18 cellular contexts compared by ENCODE assay signal in genomic region chr17:79174193-79174765, GRCh38.
A peak's percentile ranks its signal among the peaks of the same experiment; 100 is the strongest.
DNase-seq lines count a peak whose midpoint lies in the region; ATAC-seq, FAIRE-seq and TF ChIP-seq lines count a peak whose summit lies in the region.
"Had no signal": no experiment of that assay in that cellular context is flagged by ENCODE, and none has a peak within 500 bp of the region (broad histone marks: within the 10 kb centered on the region; RNA-seq: fewer than 3 reads in every experiment).

No MANE protein-coding gene starts in this region.

- no peaks in the 10 kb centered on the region for H3K4me1 Mint-ChIP-seq in Caco-2 (ENCODE audit: low read depth, unreplicated experiment)
- H3K4me1 Mint-ChIP-seq: CD4-positive, CD25-positive, alpha-beta regulatory T cell had no signal

- intact Hi-C loops in HepG2 (cut with micrococcal nuclease; ENCODE audit: unreplicated experiment) (no loop called here), right lobe of liver (cut with DNase I) (no loop called here), Caco-2 (cut with micrococcal nuclease; ENCODE audit: unreplicated experiment) (no loop called here)

- ATAC-seq in HepG2 = no peak
- no peak for ATAC-seq in right lobe of liver

- peak overlapping the region; percentile 55 for H3K4ac ChIP-seq in neuronal stem cell (ENCODE audit: low read length)

- no peak overlapping the region for H2BK120ac ChIP-seq in neuronal stem cell (ENCODE audit: low read depth, low read length)

- in situ Hi-C loops in HepG2 (cut with HindIII; ENCODE audit: extremely low pct_ligation_motif_present, low pct_unique_long_range_greater_than_20kb) = no loop called here
- in situ Hi-C loops in G401 (cut with HindIII; ENCODE audit: low sequenced_read_pairs) = no loop called here

- no peak for DNase-seq in HepG2 (ENCODE audit: low spot score)
- DNase-seq in right lobe of liver = no peak
- DNase-seq in bronchial epithelial cell (ENCODE audit: low read depth) = no peak
- DNase-seq in neuronal stem cell (ENCODE audit: low spot score) = no peak
- no peak for DNase-seq in G401 (ENCODE audit: low spot score)
- no peak for DNase-seq in Caco-2
- DNase-seq in NCI-H2227 (lab: John Stamatoyannopoulos, UW; ENCODE audit: unreplicated experiment) = no peak
- DNase-seq: 8988T; AML-193; Calu3; CD4-positive, CD25-positive, alpha-beta regulatory T cell; DMS 273 treated with DMSO at 0.1 percent for 48 hours; KG1 had no signal

- CTCF ChIA-PET in HepG2 (lab: Yijun Ruan, JAX; ENCODE audit: low intra/inter-chr PET ratio, low total read pairs) = no interaction called here
- CTCF ChIA-PET in Caco-2 (lab: Charles Lee) = no interaction called here

- H3K9me3 ChIP-seq in HepG2 (ENCODE audit: low read length) (no peaks in the 10 kb centered on the region), right lobe of liver (no peaks in the 10 kb centered on the region), neuronal stem cell (replicated peaks in 1 of 2; ENCODE audit: control insufficient read depth in 2 of 2, insufficient read depth in 1 of 2, low read depth in 1 of 2, low read length in 2 of 2) (peaks cover 0 to 9% of the 10 kb centered on the region in 2 donors), Caco-2 (no peaks in the 10 kb centered on the region)
- H3K9me3 ChIP-seq: BLaER1 treated with 17β-estradiol and CSF1 and Interleukin-3, amounts not matched to agents 10 nM and 100 nM had no signal

- BruUV-seq in HepG2 (replicated peaks; lab: Mats Ljungman, UMichigan) (no TSS peak), Caco-2 (replicated peaks; lab: Mats Ljungman, UMichigan) (no TSS peak)

- H2AK5ac ChIP-seq in neuronal stem cell (ENCODE audit: low read depth, low read length) = peak overlapping the region; percentile 70

- H4K8ac ChIP-seq in neuronal stem cell (ENCODE audit: low read depth, low read length) = peak overlapping the region; percentile 29

- H3K23ac ChIP-seq in neuronal stem cell (ENCODE audit: low read depth, low read length, poor library complexity) = peak overlapping the region; percentile 96

- no peaks in the 10 kb centered on the region for H3K79me1 ChIP-seq in neuronal stem cell (ENCODE audit: low read depth, low read length)

- POLR2A ChIA-PET in HepG2 (lab: Yijun Ruan, JAX) (no interaction called here), Caco-2 (lab: Charles Lee) (no interaction called here)

- H3K27ac ChIP-seq in HepG2 (ENCODE audit: extremely low read length, insufficient read depth, low read length) = no peak overlapping the region
- H3K27ac ChIP-seq in right lobe of liver = no peak overlapping the region
- no peak overlapping the region for H3K27ac ChIP-seq in neuronal stem cell (replicated peaks; ENCODE audit: low read length)
- H3K27ac ChIP-seq: BLaER1 treated with 17β-estradiol and CSF1 and Interleukin-3, amounts not matched to agents 10 nM and 100 nM had no signal

- FAIRE-seq in HepG2 (lab: Jason Lieb, UNC) (no peak), bronchial epithelial cell (lab: Jason Lieb, UNC) (peak; percentile 83)
- FAIRE-seq: G401.6, GM18507, H54 had no signal

- TF ChIP-seq EP300 in HepG2 (IDR thresholded peaks at IDR 0.05; ENCODE audit: low read depth in 2 of 2, low read length in 2 of 2) = no peak
- no peak for TF ChIP-seq EP300 in HepG2 (CRISPR knock-in tag; IDR thresholded peaks at IDR 0.05; ENCODE audit: borderline replicate concordance)

- no peaks in the 10 kb centered on the region for H3K36me3 Mint-ChIP-seq in Caco-2 (ENCODE audit: insufficient read depth, unreplicated experiment)
- H3K36me3 Mint-ChIP-seq: CD4-positive, CD25-positive, alpha-beta regulatory T cell; IgD-negative memory B cell had no signal

- H3K9ac ChIP-seq in HepG2 (ENCODE audit: insufficient read depth, low read depth, low read length) (no peak overlapping the region), neuronal stem cell (ENCODE audit: low read depth, low read length, poor library complexity) (peak overlapping the region; percentile 81)
- H3K9ac ChIP-seq: BLaER1 treated with 17β-estradiol and CSF1 and Interleukin-3, amounts not matched to agents 10 nM and 100 nM had no signal

- H2BK12ac ChIP-seq in neuronal stem cell (ENCODE audit: low read length) = no peak overlapping the region

- TF ChIP-seq POLR2A in HepG2 (IDR thresholded peaks at IDR 0.05; ENCODE audit: insufficient read depth in 1 of 2, low read depth in 2 of 2, low read length in 2 of 2) (no peak), right lobe of liver (IDR thresholded peaks at IDR 0.05) (no peak)

- H3K27me3 ChIP-seq in HepG2 (ENCODE audit: control insufficient read depth in 1 of 2, insufficient read depth in 2 of 2, low read length in 2 of 2) = peaks cover 37 to 90% of the 10 kb centered on the region in 2 experiments
- H3K27me3 ChIP-seq in right lobe of liver = no peaks in the 10 kb centered on the region
- no peaks in the 10 kb centered on the region for H3K27me3 ChIP-seq in bronchial epithelial cell (ENCODE audit: control insufficient read depth, insufficient read depth, low read length)
- H3K27me3 ChIP-seq in neuronal stem cell (ENCODE audit: control insufficient read depth in 3 of 3, insufficient read depth in 3 of 3, low read depth in 1 of 3, low read length in 3 of 3) = peaks cover 0 to 65% (median 3%) of the 10 kb centered on the region in 3 experiments
- H3K27me3 ChIP-seq in Caco-2 (replicated peaks; ENCODE audit: control insufficient read depth, insufficient read depth, low read length) = peaks cover 4% of the 10 kb centered on the region

- H3K18ac ChIP-seq in neuronal stem cell (ENCODE audit: low read length) = peak overlapping the region; percentile 65

- H2BK5ac ChIP-seq in neuronal stem cell (ENCODE audit: low read length) = no peak overlapping the region

- H4K91ac ChIP-seq in neuronal stem cell (ENCODE audit: low read depth, low read length, poor library complexity) = peak overlapping the region; percentile 100

- H3K27me3 Mint-ChIP-seq in Caco-2 (ENCODE audit: insufficient read depth, unreplicated experiment) = peaks cover 26% of the 10 kb centered on the region

- no peak overlapping the region for H3K27ac Mint-ChIP-seq in Caco-2 (ENCODE audit: unreplicated experiment)
- H3K27ac Mint-ChIP-seq: CD4-positive, CD25-positive, alpha-beta regulatory T cell; IgD-negative memory B cell had no signal

- H2AFZ ChIP-seq in HepG2 (ENCODE audit: low read length) (no peak overlapping the region), neuronal stem cell (ENCODE audit: low read length) (no peak overlapping the region)

- no peaks in the 10 kb centered on the region for H3K79me2 ChIP-seq in HepG2 (ENCODE audit: insufficient read depth, low read length)

- H3K14ac ChIP-seq in neuronal stem cell (ENCODE audit: low read length) = peak overlapping the region; percentile 63

- H4K20me1 ChIP-seq in HepG2 (ENCODE audit: insufficient read depth, low read length) = peaks cover 9% of the 10 kb centered on the region; the same call in 1 of the 2 replicates

- TF ChIP-seq CTCF in HepG2 (CRISPR knock-in tag; IDR thresholded peaks at IDR 0.05) (no peak), right lobe of liver (IDR thresholded peaks at IDR 0.05) (no peak), bronchial epithelial cell (IDR thresholded peaks at IDR 0.05; ENCODE audit: insufficient read depth, low read length, severe bottlenecking) (no peak), Caco-2 (IDR thresholded peaks at IDR 0.05; ENCODE audit: insufficient read depth in 1 of 2, low read depth in 1 of 2, low read length in 1 of 2, severe bottlenecking in 1 of 2, unreplicated experiment in 1 of 2) (no peak)

- no peak overlapping the region for H3K4me3 Mint-ChIP-seq in Caco-2 (ENCODE audit: unreplicated experiment)
- H3K4me3 Mint-ChIP-seq: CD4-positive, CD25-positive, alpha-beta regulatory T cell had no signal

- H3K4me1 ChIP-seq in HepG2 (ENCODE audit: insufficient read depth, low read length) (no peaks in the 10 kb centered on the region), right lobe of liver (no peaks in the 10 kb centered on the region), neuronal stem cell (ENCODE audit: control insufficient read depth in 2 of 2, insufficient read depth in 1 of 2, low read depth in 1 of 2, low read length in 2 of 2) (peaks cover 0 to 11% of the 10 kb centered on the region in 2 donors), Caco-2 (no peaks in the 10 kb centered on the region)

- H3K36me3 ChIP-seq in HepG2 (replicated peaks in 1 of 2; ENCODE audit: control insufficient read depth in 1 of 2, insufficient read depth in 2 of 2, low read length in 2 of 2) = no peaks in the 10 kb centered on the region
- H3K36me3 ChIP-seq in right lobe of liver = no peaks in the 10 kb centered on the region
- H3K36me3 ChIP-seq in bronchial epithelial cell (ENCODE audit: control insufficient read depth, insufficient read depth, low read length) = no peaks in the 10 kb centered on the region
- H3K36me3 ChIP-seq in neuronal stem cell (replicated peaks in 1 of 2; ENCODE audit: control insufficient read depth in 2 of 2, insufficient read depth in 2 of 2, low read length in 2 of 2) = peaks cover 0 to 6% of the 10 kb centered on the region in 2 donors
- no peaks in the 10 kb centered on the region for H3K36me3 ChIP-seq in Caco-2 (ENCODE audit: control insufficient read depth, insufficient read depth, low read length)
- H3K36me3 ChIP-seq: BLaER1 treated with 17β-estradiol and CSF1 and Interleukin-3, amounts not matched to agents 10 nM and 100 nM had no signal

- H3K4me3 ChIP-seq in HepG2 (replicated peaks in 1 of 3; ENCODE audit: insufficient read depth in 1 of 3, low read depth in 2 of 3, low read length in 3 of 3) = no peak overlapping the region
- H3K4me3 ChIP-seq in right lobe of liver = no peak overlapping the region
- no peak overlapping the region for H3K4me3 ChIP-seq in bronchial epithelial cell (ENCODE audit: low read depth, low read length)
- H3K4me3 ChIP-seq in neuronal stem cell (ENCODE audit: low read length in 2 of 2) = peak overlapping the region in 1 of 2 donors; percentile 72
- H3K4me3 ChIP-seq in Caco-2 (ENCODE audit: low read depth, low read length) = no peak overlapping the region
- H3K4me3 ChIP-seq: BLaER1 treated with 17β-estradiol and CSF1 and Interleukin-3, amounts not matched to agents 10 nM and 100 nM had no signal

- 35% methylated on average over 10 of the region's 10 CpGs for WGBS in HepG2 (ENCODE audit: low lambda C conversion rate)
- 82% methylated on average over 6 of the region's 10 CpGs for WGBS in right lobe of liver (ENCODE audit: insufficient coverage, low coverage, low lambda C conversion rate, missing lambda C conversion rate)
- WGBS in neuronal stem cell (ENCODE audit: extremely low coverage in 2 of 2, insufficient read length in 2 of 2, insufficient replicate concordance in 1 of 2), 2 donors = no CpG with 5 or more reads among the region's 10 CpGs

- H3K9me3 Mint-ChIP-seq in Caco-2 (ENCODE audit: unreplicated experiment) = no peaks in the 10 kb centered on the region
- H3K9me3 Mint-ChIP-seq: CD4-positive, CD25-positive, alpha-beta regulatory T cell; IgD-negative memory B cell had no signal

- H2BK15ac ChIP-seq in neuronal stem cell (ENCODE audit: low read length) = no peak overlapping the region

- TF ChIP-seq RAD21 in HepG2 (CRISPR knock-in tag; IDR thresholded peaks at IDR 0.05) = no peak

- H3K4me2 ChIP-seq in HepG2 (ENCODE audit: low read depth, low read length) = no peak overlapping the region
- H3K4me2 ChIP-seq in neuronal stem cell (ENCODE audit: insufficient read depth, low read length, poor library complexity, severe bottlenecking) = no peak overlapping the region

TF ChIP-seq in HepG2, 621 proteins besides CTCF, POLR2A, EP300 and RAD21 (continues in another document):
- TF ChIP-seq SP1 (IDR thresholded peaks at IDR 0.05) = peak; percentile 21; the same call in 1 of the 2 replicates
- no peak for TF ChIP-seq SP1 (CRISPR knock-in tag; IDR thresholded peaks at IDR 0.05)
